ENCODE assay signal across 15 cellular contexts in the genomic region with DNA sequence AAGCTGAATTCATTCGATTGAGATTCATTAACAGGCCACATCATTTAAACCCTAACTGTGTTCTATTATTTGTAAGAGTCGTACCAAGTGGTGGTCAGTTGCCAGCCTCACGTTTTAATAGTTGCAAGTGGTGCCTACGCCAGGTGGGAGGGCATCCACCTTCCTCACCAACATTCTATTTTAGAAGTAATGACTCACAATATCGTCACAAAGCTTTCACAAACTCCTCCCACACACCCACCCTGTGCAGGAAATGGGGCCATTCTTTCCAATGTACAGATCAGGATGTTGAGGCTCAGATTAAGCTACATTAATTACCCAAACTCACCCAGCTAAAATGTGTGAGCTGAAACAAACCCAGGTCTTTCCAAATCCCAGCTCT.
DNase-seq lines count a peak whose midpoint lies in the region; ATAC-seq and TF ChIP-seq lines count a peak whose summit lies in the region.
"Had no signal": no experiment of that assay in that cellular context is flagged by ENCODE, and none has a peak within 500 bp of the region (broad histone marks: within the 10 kb centered on the region; RNA-seq: fewer than 3 reads in every experiment).

No MANE protein-coding gene starts in this region.

- H3K9me3 ChIP-seq in left ventricle myocardium inferior (replicated peaks) (no peaks in the 10 kb centered on the region), osteoblast (ENCODE audit: low read depth, low read length) (no peaks in the 10 kb centered on the region), upper lobe of left lung (no peaks in the 10 kb centered on the region), neural progenitor cell (ENCODE audit: low read depth) (no peaks in the 10 kb centered on the region)
- H3K9me3 ChIP-seq: ascending aorta, lower lobe of right lung, ovary, uterus had no signal

- 57 to 73% methylated on average over 5 of the region's 5 CpGs for WGBS in upper lobe of left lung, 2 donors

- DNase-seq in left ventricle myocardium inferior (no peak), left cardiac atrium (no peak), activated T-cell treated with anti-CD3 and anti-CD28 coated beads for 48 hours (ENCODE audit: low read depth) (peak; percentile 43), osteoblast (ENCODE audit: insufficient read length, low spot score, missing footprints) (peak; percentile 59), upper lobe of left lung (no peak), neural progenitor cell (ENCODE audit: low spot score) (no peak), germinal center (ENCODE audit: low spot score) (no peak)
- DNase-seq: effector memory CD8-positive, alpha-beta T cell; Kasumi-1; lower lobe of right lung; NCI-H226; uterus had no signal

- H2AFZ ChIP-seq in osteoblast (ENCODE audit: low read length) (no peak overlapping the region), neural progenitor cell (replicated peaks) (no peak overlapping the region)

- H3K27ac ChIP-seq in left ventricle myocardium inferior (replicated peaks), result peak overlapping the region; percentile 75
- H3K27ac ChIP-seq in osteoblast (ENCODE audit: low read depth, low read length), result no peak overlapping the region
- H3K27ac ChIP-seq in upper lobe of left lung, result peak overlapping the region in 3 of 4 donors; percentile 12 to 56 (median 42)
- H3K27ac ChIP-seq in neural progenitor cell, result no peak overlapping the region
- H3K27ac ChIP-seq: ascending aorta, ovary, uterus had no signal

- H3K36me3 Mint-ChIP-seq in neural progenitor cell, result peaks cover 14% of the 10 kb centered on the region

- H3K4me3 Mint-ChIP-seq in neural progenitor cell, result no peak overlapping the region
- H3K4me3 Mint-ChIP-seq: effector memory CD8-positive, alpha-beta T cell had no signal

- H3K4me1 Mint-ChIP-seq in neural progenitor cell, result no peaks in the 10 kb centered on the region

- intact Hi-C loops in left ventricle myocardium inferior (cut with micrococcal nuclease), result no loop called here
- intact Hi-C loops in left cardiac atrium (cut with DNase I), result loop anchor here in 1 of 2 donors (10.0 kb wide), 1 partner anchor 61 kb away; a partner anchor contains a TSS

- ATAC-seq in left cardiac atrium (no peak), upper lobe of left lung (ENCODE audit: low FRiP score in 2 of 2) (no peak), HG03565 (IDR thresholded peaks at IDR 0.05; ENCODE audit: unreplicated experiment) (no peak)
- ATAC-seq: effector memory CD8-positive, alpha-beta T cell had no signal

- no peaks in the 10 kb centered on the region for H3K79me2 ChIP-seq in osteoblast (ENCODE audit: insufficient read depth, low read length)
- H3K79me2 ChIP-seq in neural progenitor cell (ENCODE audit: low read depth), result no peaks in the 10 kb centered on the region

- no peak for TF ChIP-seq POLR2A in upper lobe of left lung (IDR thresholded peaks at IDR 0.05)

- peaks cover 22% of the 10 kb centered on the region for H3K36me3 ChIP-seq in left ventricle myocardium inferior
- peaks cover 7% of the 10 kb centered on the region for H3K36me3 ChIP-seq in osteoblast (ENCODE audit: insufficient read depth, low read length)
- peaks cover 2 to 19% (median 17%) of the 10 kb centered on the region in 4 donors for H3K36me3 ChIP-seq in upper lobe of left lung
- no peaks in the 10 kb centered on the region for H3K36me3 ChIP-seq in neural progenitor cell
- H3K36me3 ChIP-seq: ovary, uterus had no signal

- H3K4me1 ChIP-seq in left ventricle myocardium inferior, result peaks cover 45% of the 10 kb centered on the region
- H3K4me1 ChIP-seq in osteoblast (ENCODE audit: insufficient read depth, low read length), result peaks cover 4% of the 10 kb centered on the region
- no peaks in the 10 kb centered on the region for H3K4me1 ChIP-seq in upper lobe of left lung
- H3K4me1 ChIP-seq in neural progenitor cell, result no peaks in the 10 kb centered on the region
- H3K4me1 ChIP-seq: lower lobe of right lung had no signal

- H3K27ac Mint-ChIP-seq in neural progenitor cell, result no peak overlapping the region
- H3K27ac Mint-ChIP-seq: effector memory CD8-positive, alpha-beta T cell had no signal

- no peaks in the 10 kb centered on the region for H4K20me1 ChIP-seq in osteoblast (ENCODE audit: insufficient read depth, low read length)
- H4K20me1 ChIP-seq in neural progenitor cell (ENCODE audit: low read depth), result no peaks in the 10 kb centered on the region

- peaks cover 2% of the 10 kb centered on the region for H3K27me3 Mint-ChIP-seq in neural progenitor cell (ENCODE audit: insufficient read depth, low read depth)
- H3K27me3 Mint-ChIP-seq: effector memory CD8-positive, alpha-beta T cell had no signal

- H3K9me3 Mint-ChIP-seq in neural progenitor cell, result no peaks in the 10 kb centered on the region
- H3K9me3 Mint-ChIP-seq: effector memory CD8-positive, alpha-beta T cell had no signal

- H3F3A ChIP-seq in neural progenitor cell (ENCODE audit: low read depth), result no peaks in the 10 kb centered on the region

- TF ChIP-seq CTCF in left ventricle myocardium inferior (IDR thresholded peaks at IDR 0.05; ENCODE audit: borderline replicate concordance), result no peak
- no peak for TF ChIP-seq CTCF in osteoblast (IDR thresholded peaks at IDR 0.05; ENCODE audit: extremely low read depth, low read depth, low read length)
- no peak for TF ChIP-seq CTCF in upper lobe of left lung (IDR thresholded peaks at IDR 0.05)
- no peak for TF ChIP-seq CTCF in neural progenitor cell (IDR thresholded peaks at IDR 0.05)

- H3K4me2 ChIP-seq in osteoblast (ENCODE audit: insufficient read depth, low read length) (no peak overlapping the region), neural progenitor cell (no peak overlapping the region)

- H3K9ac ChIP-seq in neural progenitor cell, result no peak overlapping the region

- H3K27me3 ChIP-seq in left ventricle myocardium inferior (ENCODE audit: low read depth) (no peaks in the 10 kb centered on the region), osteoblast (ENCODE audit: insufficient read depth, low read length) (no peaks in the 10 kb centered on the region), upper lobe of left lung (no peaks in the 10 kb centered on the region), neural progenitor cell (no peaks in the 10 kb centered on the region)
- H3K27me3 ChIP-seq: ascending aorta, ovary, uterus had no signal

- peak overlapping the region; percentile 17 for H3K4me3 ChIP-seq in left ventricle myocardium inferior
- no peak overlapping the region for H3K4me3 ChIP-seq in osteoblast (ENCODE audit: insufficient read depth, low read length)
- no peak overlapping the region for H3K4me3 ChIP-seq in upper lobe of left lung
- no peak overlapping the region for H3K4me3 ChIP-seq in neural progenitor cell
- H3K4me3 ChIP-seq: ascending aorta, lower lobe of right lung, ovary, uterus had no signal

- TF ChIP-seq EP300 in upper lobe of left lung (IDR thresholded peaks at IDR 0.05), result no peak

Comparison
In these comparisons a context has a peak if more than half of its experiments do, and no peak if none do; other contexts are left out.
1. DNase-seq: peak in activated T-cell treated with anti-CD3 and anti-CD28 coated beads for 48 hours (single experiment) and osteoblast (single experiment); none in left ventricle myocardium inferior (single experiment), left cardiac atrium (single experiment), upper lobe of left lung (0 of 2), neural progenitor cell (single experiment) and germinal center (single experiment).
2. H3K27ac ChIP-seq: peak in left ventricle myocardium inferior (single experiment) and upper lobe of left lung (3 of 4); none in osteoblast (single experiment) and neural progenitor cell (single experiment).